2 cellular contexts compared by ENCODE assay signal in the genomic region with DNA sequence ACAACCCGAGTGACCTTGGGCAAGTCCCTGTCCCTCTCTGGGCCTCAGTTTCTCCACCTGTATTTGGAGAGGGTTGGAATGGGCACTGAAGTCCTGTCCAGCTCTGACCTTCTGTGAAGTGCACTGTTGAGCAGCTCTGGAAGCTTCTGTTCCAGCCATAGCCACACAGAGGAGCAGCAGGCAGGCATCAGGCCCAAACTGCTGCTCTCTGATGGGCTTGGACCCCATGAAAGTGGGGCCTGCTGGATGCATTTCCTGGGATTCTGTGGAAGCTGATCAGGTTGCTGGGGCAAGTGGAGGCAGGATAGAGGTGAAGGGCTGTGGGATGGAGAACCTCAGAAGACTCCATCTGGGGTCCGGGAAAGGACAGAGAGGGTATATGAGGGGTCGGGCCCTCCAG. TPM values are rescaled to one million over a fixed set of nuclear protein-coding genes. Genes with fewer than 3 reads are reported as not detected.
"Had no signal": no experiment of that assay in that cellular context is flagged by ENCODE, and none has a peak within 500 bp of the region (broad histone marks: within the 10 kb centered on the region; RNA-seq: fewer than 3 reads in every experiment).

No MANE protein-coding gene starts in this region.

RNA-seq across cellular contexts. Expression of gene APOD, which starts 36.7 kb away (rescaled TPM):
- total RNA-seq: kidney epithelial cell; naive thymus-derived CD8-positive, alpha-beta T cell had no signal
- polyA plus RNA-seq: naive thymus-derived CD8-positive, alpha-beta T cell had no signal
